1 cellular context compared by ENCODE assay signal in genomic region chr1:42214447-42214871, GRCh38.
TF ChIP-seq lines count a peak whose summit lies in the region.

No MANE protein-coding gene starts in this region.

TF ChIP-seq in HepG2, 621 proteins besides CTCF, POLR2A, EP300 and RAD21 (continued from another document and continues in another):
- TF ChIP-seq MLX (CRISPR knock-in tag; IDR thresholded peaks at IDR 0.05) (0 out of 2 replicates have a peak, but pooled peaks have one; percentile 37), ZNF773 (CRISPR knock-in tag; IDR thresholded peaks at IDR 0.05; ENCODE audit: borderline replicate concordance) (no peak), HOXA9 (CRISPR knock-in tag; IDR thresholded peaks at IDR 0.05; ENCODE audit: borderline replicate concordance) (no peak), ZNF362 (CRISPR knock-in tag; IDR thresholded peaks at IDR 0.05; ENCODE audit: borderline replicate concordance) (peak; percentile 60; the same call in 1 of the 2 replicates), ZNF441 (CRISPR knock-in tag; IDR thresholded peaks at IDR 0.05; ENCODE audit: borderline replicate concordance) (peak; percentile 35; the same call in 1 of the 2 replicates), ZNF883 (CRISPR knock-in tag; IDR thresholded peaks at IDR 0.05; ENCODE audit: not compliant biosample characterization) (no peak), ZNF619 (CRISPR knock-in tag; IDR thresholded peaks at IDR 0.05) (no peak), ZBTB8A (CRISPR knock-in tag; IDR thresholded peaks at IDR 0.05; ENCODE audit: borderline replicate concordance, low read depth) (no peak), HMGXB4 (CRISPR knock-in tag; IDR thresholded peaks at IDR 0.05; ENCODE audit: borderline replicate concordance in 1 of 2, low read depth in 1 of 2) (no peak), NCOR1 (IDR thresholded peaks at IDR 0.05; ENCODE audit: borderline replicate concordance, low read length) (no peak), TCF7 (IDR thresholded peaks at IDR 0.05; ENCODE audit: low read depth) (peak; percentile 61; the same call in 1 of the 2 replicates), NFYC (CRISPR knock-in tag; IDR thresholded peaks at IDR 0.05) (no peak), ATF5 (CRISPR knock-in tag; IDR thresholded peaks at IDR 0.05; ENCODE audit: low read depth) (no peak), FOXM1 (CRISPR knock-in tag; IDR thresholded peaks at IDR 0.05) (no peak), ZNF331 (CRISPR knock-in tag; IDR thresholded peaks at IDR 0.05) (peak; percentile 87), ATF7 (IDR thresholded peaks at IDR 0.05) (no peak), ATF7 (CRISPR knock-in tag; IDR thresholded peaks at IDR 0.05) (no peak), ZBTB33 (CRISPR knock-in tag; IDR thresholded peaks at IDR 0.05) (no peak), ZNF232 (CRISPR knock-in tag; IDR thresholded peaks at IDR 0.05; ENCODE audit: borderline replicate concordance) (peak; percentile 50; the same call in 1 of the 2 replicates), PRDM15 (CRISPR knock-in tag; IDR thresholded peaks at IDR 0.05) (no peak), SP140L (CRISPR knock-in tag; IDR thresholded peaks at IDR 0.05; ENCODE audit: borderline replicate concordance) (no peak), ZNF160 (CRISPR knock-in tag; IDR thresholded peaks at IDR 0.05) (0 out of 2 replicates have a peak, but pooled peaks have one; percentile 43), ZBED4 (CRISPR knock-in tag; IDR thresholded peaks at IDR 0.05; ENCODE audit: borderline replicate concordance) (no peak), ZNF543 (CRISPR knock-in tag; IDR thresholded peaks at IDR 0.05) (no peak), ZNF207 (IDR thresholded peaks at IDR 0.05; ENCODE audit: borderline replicate concordance) (no peak), PBX2 (CRISPR knock-in tag; IDR thresholded peaks at IDR 0.05) (no peak), FOSL1 (CRISPR knock-in tag; IDR thresholded peaks at IDR 0.05; ENCODE audit: borderline replicate concordance) (no peak), THAP9 (CRISPR knock-in tag; IDR thresholded peaks at IDR 0.05; ENCODE audit: borderline replicate concordance) (no peak), RXRA (CRISPR knock-in tag; IDR thresholded peaks at IDR 0.05) (peak; percentile 69; the same call in 1 of the 2 replicates), ZNF782 (CRISPR knock-in tag; IDR thresholded peaks at IDR 0.05; ENCODE audit: borderline replicate concordance) (no peak), RBM39 (IDR thresholded peaks at IDR 0.05; ENCODE audit: low read depth, low read length, poor library complexity, severe bottlenecking) (no peak)
